Comparison of ENCODE assay signal across 1 cellular context in the genomic region with DNA sequence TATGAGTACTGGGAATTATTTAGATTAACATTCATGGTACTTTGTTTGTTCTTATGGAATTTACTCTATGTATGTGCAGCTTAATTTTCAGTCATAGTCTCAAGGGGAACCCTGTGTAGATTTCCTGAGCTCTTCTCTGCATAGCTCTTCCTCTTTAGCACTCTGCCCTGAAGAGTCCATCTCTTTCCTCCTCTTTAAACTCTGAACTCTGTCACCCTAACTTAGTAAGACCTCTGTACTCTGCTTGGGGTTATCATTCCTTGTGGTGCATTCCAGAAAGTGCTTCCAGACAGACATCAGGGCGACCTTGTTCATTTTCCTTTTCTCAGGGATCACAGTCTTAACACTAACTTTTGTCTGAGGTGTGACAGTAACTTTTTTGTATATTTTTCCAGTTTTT.
TF ChIP-seq lines count a peak whose summit lies in the region.

No MANE protein-coding gene starts in this region.

TF ChIP-seq in IMR-90, 13 proteins besides CTCF, POLR2A, EP300 and RAD21:
- TF ChIP-seq SMC3 (IDR thresholded peaks at IDR 0.05; ENCODE audit: low read depth, low read length) = no peak
- TF ChIP-seq CEBPB (IDR thresholded peaks at IDR 0.05; ENCODE audit: low read depth, low read length) = no peak
- no peak for TF ChIP-seq RFX5 (IDR thresholded peaks at IDR 0.05; ENCODE audit: low read depth, low read length)
- TF ChIP-seq USF2 (IDR thresholded peaks at IDR 0.05; ENCODE audit: low read depth, low read length) = no peak
- no peak for TF ChIP-seq BHLHE40 (IDR thresholded peaks at IDR 0.05; ENCODE audit: low read depth, low read length)
- no peak for TF ChIP-seq RCOR1 (IDR thresholded peaks at IDR 0.05; ENCODE audit: insufficient replicate concordance, low read length)
- TF ChIP-seq MAZ (IDR thresholded peaks at IDR 0.05; ENCODE audit: borderline replicate concordance, low read depth, low read length) = no peak
- TF ChIP-seq MAFK (IDR thresholded peaks at IDR 0.05; ENCODE audit: low read depth, low read length) = no peak
- no peak for TF ChIP-seq FOS (IDR thresholded peaks at IDR 0.05; ENCODE audit: low read depth, low read length)
- no peak for TF ChIP-seq MXI1 (IDR thresholded peaks at IDR 0.05; ENCODE audit: borderline replicate concordance, low read depth, low read length)
- no peak for TF ChIP-seq CHD1 (IDR thresholded peaks at IDR 0.05; ENCODE audit: low read depth, low read length)
- TF ChIP-seq, protein P1, sequence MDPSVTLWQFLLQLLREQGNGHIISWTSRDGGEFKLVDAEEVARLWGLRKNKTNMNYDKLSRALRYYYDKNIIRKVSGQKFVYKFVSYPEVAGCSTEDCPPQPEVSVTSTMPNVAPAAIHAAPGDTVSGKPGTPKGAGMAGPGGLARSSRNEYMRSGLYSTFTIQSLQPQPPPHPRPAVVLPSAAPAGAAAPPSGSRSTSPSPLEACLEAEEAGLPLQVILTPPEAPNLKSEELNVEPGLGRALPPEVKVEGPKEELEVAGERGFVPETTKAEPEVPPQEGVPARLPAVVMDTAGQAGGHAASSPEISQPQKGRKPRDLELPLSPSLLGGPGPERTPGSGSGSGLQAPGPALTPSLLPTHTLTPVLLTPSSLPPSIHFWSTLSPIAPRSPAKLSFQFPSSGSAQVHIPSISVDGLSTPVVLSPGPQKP (IDR thresholded peaks at IDR 0.05; ENCODE audit: borderline replicate concordance, low read depth, low read length) = no peak
- no peak for TF ChIP-seq NFE2L2 (IDR thresholded peaks at IDR 0.05; ENCODE audit: low read depth, low read length)
